ENCODE assay signal across 2 cellular contexts in the genomic region with DNA sequence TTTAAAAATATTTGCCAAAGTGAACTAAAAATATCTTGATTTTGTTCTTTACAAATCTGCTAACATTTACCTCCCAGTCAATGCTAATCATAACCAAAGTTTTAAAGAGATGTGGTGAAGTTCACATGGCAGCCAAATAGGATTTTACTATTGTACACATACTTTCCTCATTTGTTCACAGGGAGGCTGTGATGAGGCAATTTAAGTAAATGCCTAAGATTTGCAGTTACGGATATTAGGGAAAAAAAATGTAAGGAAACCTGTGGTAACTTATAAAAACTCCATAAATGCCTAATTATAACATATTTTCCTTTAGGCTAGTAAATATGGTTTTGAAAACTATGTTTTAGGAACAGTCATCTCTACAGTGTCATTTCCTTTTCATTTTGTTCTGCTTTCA.
TF ChIP-seq lines count a peak whose summit lies in the region.

No MANE protein-coding gene starts in this region.

TF ChIP-seq in SK-N-SH, 30 proteins besides CTCF, POLR2A, EP300 and RAD21 (continued from another document):
- TF ChIP-seq, protein P1, sequence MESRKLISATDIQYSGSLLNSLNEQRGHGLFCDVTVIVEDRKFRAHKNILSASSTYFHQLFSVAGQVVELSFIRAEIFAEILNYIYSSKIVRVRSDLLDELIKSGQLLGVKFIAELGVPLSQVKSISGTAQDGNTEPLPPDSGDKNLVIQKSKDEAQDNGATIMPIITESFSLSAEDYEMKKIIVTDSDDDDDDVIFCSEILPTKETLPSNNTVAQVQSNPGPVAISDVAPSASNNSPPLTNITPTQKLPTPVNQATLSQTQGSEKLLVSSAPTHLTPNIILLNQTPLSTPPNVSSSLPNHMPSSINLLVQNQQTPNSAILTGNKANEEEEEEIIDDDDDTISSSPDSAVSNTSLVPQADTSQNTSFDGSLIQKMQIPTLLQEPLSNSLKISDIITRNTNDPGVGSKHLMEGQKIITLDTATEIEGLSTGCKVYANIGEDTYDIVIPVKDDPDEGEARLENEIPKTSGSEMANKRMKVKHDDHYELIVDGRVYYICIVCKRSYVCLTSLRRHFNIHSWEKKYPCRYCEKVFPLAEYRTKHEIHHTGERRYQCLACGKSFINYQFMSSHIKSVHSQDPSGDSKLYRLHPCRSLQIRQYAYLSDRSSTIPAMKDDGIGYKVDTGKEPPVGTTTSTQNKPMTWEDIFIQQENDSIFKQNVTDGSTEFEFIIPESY (IDR thresholded peaks at IDR 0.05; ENCODE audit: borderline replicate concordance, low read depth), result no peak
- no peak for TF ChIP-seq NRF1 (IDR thresholded peaks at IDR 0.05; ENCODE audit: low read depth, low read length)
- no peak for TF ChIP-seq MXI1 (IDR thresholded peaks at IDR 0.05; ENCODE audit: low read depth, low read length)
- no peak for TF ChIP-seq CHD2 (IDR thresholded peaks at IDR 0.05; ENCODE audit: low read length, partially characterized antibody)
- TF ChIP-seq TCF12 (IDR thresholded peaks at IDR 0.05), result no peak
- no peak; the same call in 1 of the 2 replicates for TF ChIP-seq POLR2AphosphoS5 (IDR thresholded peaks at IDR 0.05; ENCODE audit: low read depth, low read length)
- TF ChIP-seq TEAD4 (IDR thresholded peaks at IDR 0.05; ENCODE audit: borderline replicate concordance, insufficient read depth), result no peak
TF ChIP-seq in SK-N-SH: peak in this region for 1.

TF ChIP-seq in SK-N-SH treated with all-trans-retinoic acid at 6 μM for 48 hours, 23 proteins besides CTCF, POLR2A, EP300 and RAD21 (continued from another document):
- TF ChIP-seq, protein P2, sequence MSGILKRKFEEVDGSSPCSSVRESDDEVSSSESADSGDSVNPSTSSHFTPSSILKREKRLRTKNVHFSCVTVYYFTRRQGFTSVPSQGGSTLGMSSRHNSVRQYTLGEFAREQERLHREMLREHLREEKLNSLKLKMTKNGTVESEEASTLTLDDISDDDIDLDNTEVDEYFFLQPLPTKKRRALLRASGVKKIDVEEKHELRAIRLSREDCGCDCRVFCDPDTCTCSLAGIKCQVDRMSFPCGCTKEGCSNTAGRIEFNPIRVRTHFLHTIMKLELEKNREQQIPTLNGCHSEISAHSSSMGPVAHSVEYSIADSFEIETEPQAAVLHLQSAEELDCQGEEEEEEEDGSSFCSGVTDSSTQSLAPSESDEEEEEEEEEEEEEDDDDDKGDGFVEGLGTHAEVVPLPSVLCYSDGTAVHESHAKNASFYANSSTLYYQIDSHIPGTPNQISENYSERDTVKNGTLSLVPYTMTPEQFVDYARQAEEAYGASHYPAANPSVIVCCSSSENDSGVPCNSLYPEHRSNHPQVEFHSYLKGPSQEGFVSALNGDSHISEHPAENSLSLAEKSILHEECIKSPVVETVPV (CRISPR knock-in tag; IDR thresholded peaks at IDR 0.05), result no peak
- TF ChIP-seq PPARA (CRISPR knock-in tag; IDR thresholded peaks at IDR 0.05; ENCODE audit: borderline replicate concordance) (no peak), ZNF565 (CRISPR knock-in tag; conservative IDR thresholded peaks at IDR 0.05; ENCODE audit: low read depth) (no peak), ZC3H10 (CRISPR knock-in tag; IDR thresholded peaks at IDR 0.05) (no peak), SNAI2 (CRISPR knock-in tag; IDR thresholded peaks at IDR 0.05) (no peak), RARB (CRISPR knock-in tag; IDR thresholded peaks at IDR 0.05) (no peak)
- TF ChIP-seq, protein P3, sequence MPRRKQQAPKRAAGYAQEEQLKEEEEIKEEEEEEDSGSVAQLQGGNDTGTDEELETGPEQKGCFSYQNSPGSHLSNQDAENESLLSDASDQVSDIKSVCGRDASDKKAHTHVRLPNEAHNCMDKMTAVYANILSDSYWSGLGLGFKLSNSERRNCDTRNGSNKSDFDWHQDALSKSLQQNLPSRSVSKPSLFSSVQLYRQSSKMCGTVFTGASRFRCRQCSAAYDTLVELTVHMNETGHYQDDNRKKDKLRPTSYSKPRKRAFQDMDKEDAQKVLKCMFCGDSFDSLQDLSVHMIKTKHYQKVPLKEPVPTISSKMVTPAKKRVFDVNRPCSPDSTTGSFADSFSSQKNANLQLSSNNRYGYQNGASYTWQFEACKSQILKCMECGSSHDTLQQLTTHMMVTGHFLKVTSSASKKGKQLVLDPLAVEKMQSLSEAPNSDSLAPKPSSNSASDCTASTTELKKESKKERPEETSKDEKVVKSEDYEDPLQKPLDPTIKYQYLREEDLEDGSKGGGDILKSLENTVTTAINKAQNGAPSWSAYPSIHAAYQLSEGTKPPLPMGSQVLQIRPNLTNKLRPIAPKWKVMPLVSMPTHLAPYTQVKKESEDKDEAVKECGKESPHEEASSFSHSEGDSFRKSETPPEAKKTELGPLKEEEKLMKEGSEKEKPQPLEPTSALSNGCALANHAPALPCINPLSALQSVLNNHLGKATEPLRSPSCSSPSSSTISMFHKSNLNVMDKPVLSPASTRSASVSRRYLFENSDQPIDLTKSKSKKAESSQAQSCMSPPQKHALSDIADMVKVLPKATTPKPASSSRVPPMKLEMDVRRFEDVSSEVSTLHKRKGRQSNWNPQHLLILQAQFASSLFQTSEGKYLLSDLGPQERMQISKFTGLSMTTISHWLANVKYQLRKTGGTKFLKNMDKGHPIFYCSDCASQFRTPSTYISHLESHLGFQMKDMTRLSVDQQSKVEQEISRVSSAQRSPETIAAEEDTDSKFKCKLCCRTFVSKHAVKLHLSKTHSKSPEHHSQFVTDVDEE (CRISPR knock-in tag; IDR thresholded peaks at IDR 0.05), result no peak
- TF ChIP-seq, protein P4, sequence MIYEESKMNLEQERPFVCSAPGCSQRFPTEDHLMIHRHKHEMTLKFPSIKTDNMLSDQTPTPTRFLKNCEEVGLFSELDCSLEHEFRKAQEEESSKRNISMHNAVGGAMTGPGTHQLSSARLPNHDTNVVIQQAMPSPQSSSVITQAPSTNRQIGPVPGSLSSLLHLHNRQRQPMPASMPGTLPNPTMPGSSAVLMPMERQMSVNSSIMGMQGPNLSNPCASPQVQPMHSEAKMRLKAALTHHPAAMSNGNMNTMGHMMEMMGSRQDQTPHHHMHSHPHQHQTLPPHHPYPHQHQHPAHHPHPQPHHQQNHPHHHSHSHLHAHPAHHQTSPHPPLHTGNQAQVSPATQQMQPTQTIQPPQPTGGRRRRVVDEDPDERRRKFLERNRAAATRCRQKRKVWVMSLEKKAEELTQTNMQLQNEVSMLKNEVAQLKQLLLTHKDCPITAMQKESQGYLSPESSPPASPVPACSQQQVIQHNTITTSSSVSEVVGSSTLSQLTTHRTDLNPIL (CRISPR knock-in tag; IDR thresholded peaks at IDR 0.05; ENCODE audit: low read depth), result no peak
TF ChIP-seq in SK-N-SH treated with all-trans-retinoic acid at 6 μM for 48 hours: peak in this region for 0.
